Comparison of ENCODE assay signal across 15 cellular contexts in the genomic region with DNA sequence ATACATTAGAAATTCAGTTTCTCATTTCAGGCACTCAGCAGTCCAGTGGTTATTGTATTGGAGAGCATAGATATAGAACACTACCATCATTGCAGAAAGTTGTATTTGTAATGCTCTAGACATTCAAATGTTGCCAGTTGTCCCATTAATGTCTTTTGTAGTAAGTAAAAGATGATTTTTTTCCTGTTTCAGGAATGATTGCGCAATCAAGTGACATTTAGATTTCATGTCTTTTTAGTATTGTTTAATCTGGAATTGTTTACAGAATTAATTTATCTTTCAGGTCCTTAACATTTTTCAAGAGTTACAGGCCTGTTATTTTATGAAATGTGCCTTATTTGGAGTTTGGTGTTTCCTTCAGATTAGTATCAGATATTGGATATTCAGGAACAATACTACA.
A peak's percentile ranks its signal among the peaks of the same experiment; 100 is the strongest.
DNase-seq lines count a peak whose midpoint lies in the region; FAIRE-seq and TF ChIP-seq lines count a peak whose summit lies in the region.
"Had no signal": no experiment of that assay in that cellular context is flagged by ENCODE, and none has a peak within 500 bp of the region (broad histone marks: within the 10 kb centered on the region; RNA-seq: fewer than 3 reads in every experiment).

No MANE protein-coding gene starts in this region.

- H4K8ac ChIP-seq in H1 (ENCODE audit: extremely low read depth, insufficient read depth, low read length), result no peak overlapping the region

- H3K36me3 ChIP-seq in ACC112 (ENCODE audit: insufficient read depth, low read length) (no peaks in the 10 kb centered on the region), H1 (ENCODE audit: control insufficient read depth in 2 of 4, insufficient read depth in 4 of 4, low read length in 3 of 4) (no peaks in the 10 kb centered on the region)

- no peak overlapping the region for H3K14ac ChIP-seq in H1 (ENCODE audit: insufficient read length)

- TF ChIP-seq EP300 in H1 (IDR thresholded peaks at IDR 0.05; ENCODE audit: borderline replicate concordance in 1 of 2, low read depth in 2 of 2, low read length in 2 of 2), result no peak

- no peak overlapping the region for H2BK120ac ChIP-seq in H1 (replicated peaks; ENCODE audit: low read depth, low read length)

- H2BK20ac ChIP-seq in H1 (ENCODE audit: low read length), result no peak overlapping the region

- H3K23ac ChIP-seq in H1 (ENCODE audit: insufficient read length), result no peak overlapping the region

- TF ChIP-seq CTCF in H1 (IDR thresholded peaks at IDR 0.05; ENCODE audit: control extremely low read depth in 1 of 3, insufficient read depth in 1 of 3, low read depth in 1 of 3, low read length in 3 of 3) (no peak), foreskin fibroblast (IDR thresholded peaks at IDR 0.05; ENCODE audit: low read depth, low read length) (no peak)

- no peak overlapping the region for H3K4ac ChIP-seq in H1 (replicated peaks; ENCODE audit: insufficient read length, low read depth, low read length)

- H3K9me3 ChIP-seq in H1 (ENCODE audit: insufficient read depth in 2 of 2, low read depth in 1 of 2, low read length in 1 of 2), result no peaks in the 10 kb centered on the region

- H4K91ac ChIP-seq in H1 (replicated peaks; ENCODE audit: insufficient read length, low read length), result no peak overlapping the region

- H3K27me3 ChIP-seq in ACC112 (ENCODE audit: insufficient read depth, low read length), result no peaks in the 10 kb centered on the region
- H3K27me3 ChIP-seq in H1 (replicated peaks in 1 of 4; ENCODE audit: control insufficient read depth in 3 of 4, extremely low read depth in 1 of 4, insufficient read depth in 3 of 4, low read length in 3 of 4), result no peaks in the 10 kb centered on the region

- no peak overlapping the region for H3K56ac ChIP-seq in H1 (replicated peaks; ENCODE audit: insufficient read length, low read depth, low read length)

- no peaks in the 10 kb centered on the region for H3K79me1 ChIP-seq in H1 (ENCODE audit: low read depth, low read length)

- H3K23me2 ChIP-seq in H1 (ENCODE audit: low read depth, low read length), result no peaks in the 10 kb centered on the region

- POLR2A ChIA-PET in H1 (lab: Charles Lee; ENCODE audit: partially characterized antibody), result no interaction called here

- no peak overlapping the region for H3K18ac ChIP-seq in H1 (ENCODE audit: extremely low read depth, low read length)

- no peak overlapping the region for H2BK12ac ChIP-seq in H1 (ENCODE audit: low read depth, low read length)

- H2AFZ ChIP-seq in ACC112 (ENCODE audit: low read length, unreplicated experiment) (peak overlapping the region; percentile 39), H1 (ENCODE audit: low read length) (no peak overlapping the region)
- H2AFZ ChIP-seq: GM23338 had no signal

- FAIRE-seq in H1 (lab: Jason Lieb, UNC), result no peak

- H3K4me2 ChIP-seq in H1 (ENCODE audit: insufficient read depth in 1 of 2, low read depth in 2 of 2, low read length in 2 of 2), result no peak overlapping the region
- H3K4me2 ChIP-seq: GM23338 had no signal

- no peak overlapping the region for H3K9ac ChIP-seq in H1 (replicated peaks in 1 of 4; ENCODE audit: extremely low read depth in 1 of 4, low read depth in 3 of 4, low read length in 3 of 4)

- H2BK15ac ChIP-seq in H1 (ENCODE audit: low read length), result no peak overlapping the region

- H2BK5ac ChIP-seq in H1 (ENCODE audit: low read depth, low read length), result no peak overlapping the region

- no peak overlapping the region for H4K5ac ChIP-seq in H1 (ENCODE audit: insufficient read length, low read depth, low read length)

- TF ChIP-seq RAD21 in H1 (IDR thresholded peaks at IDR 0.05 in 1 of 2, conservative IDR thresholded peaks at IDR 0.05 in 1 of 2; ENCODE audit: low read depth in 2 of 2, low read length in 2 of 2), result no peak

- no peaks in the 10 kb centered on the region for H4K20me1 ChIP-seq in H1 (replicated peaks in 1 of 2; ENCODE audit: control insufficient read depth in 1 of 2, insufficient read depth in 2 of 2, low read length in 2 of 2)

- H3K4me3 ChIP-seq in ACC112 (ENCODE audit: low read depth, low read length), result no peak overlapping the region
- H3K4me3 ChIP-seq in H1 (ENCODE audit: extremely low read depth in 1 of 4, insufficient read depth in 2 of 4, low read depth in 3 of 4, low read length in 4 of 4), result no peak overlapping the region
- no peak overlapping the region for H3K4me3 ChIP-seq in foreskin fibroblast (ENCODE audit: low read depth in 1 of 2, low read length in 2 of 2)
- H3K4me3 ChIP-seq: GM23338 had no signal

- 90% methylated on average over 1 of the region's 1 CpG; no CpG with 5 or more reads in 1 of the 2 experiments for WGBS in H1 (ENCODE audit: extremely low coverage in 1 of 2, insufficient coverage in 1 of 2, insufficient read length in 1 of 2, insufficient replicate concordance in 2 of 2, low coverage in 1 of 2, low lambda C conversion rate in 2 of 2, missing lambda C conversion rate in 1 of 2), 2 experiments

- CTCF ChIA-PET in H1 (lab: Charles Lee; ENCODE audit: partially characterized antibody), result no interaction called here

- no peak overlapping the region for H2AK5ac ChIP-seq in H1 (ENCODE audit: low read depth, low read length)

- H3K4me1 ChIP-seq in ACC112 (ENCODE audit: control insufficient read depth, insufficient read depth, low read length, unreplicated experiment), result peaks cover 8% of the 10 kb centered on the region
- H3K4me1 ChIP-seq in H1 (replicated peaks in 1 of 4; ENCODE audit: control insufficient read depth in 3 of 4, insufficient read depth in 4 of 4, low read length in 3 of 4), result no peaks in the 10 kb centered on the region

- no peak overlapping the region for H3K27ac ChIP-seq in ACC112 (ENCODE audit: low read depth, low read length)
- H3K27ac ChIP-seq in H1 (ENCODE audit: low read depth, low read length), result no peak overlapping the region

- peak; percentile 5 for DNase-seq in HCEC 1CT
- DNase-seq in H1 (ENCODE audit: low read depth in 1 of 2, low spot score in 2 of 2), result no peak
- DNase-seq in foreskin fibroblast, result peak; percentile 14 to 57
- no peak for DNase-seq in inferior parietal cortex (ENCODE audit: extremely low spot score)
- no peak for DNase-seq in NCI-H1436 (lab: John Stamatoyannopoulos, UW)
- no peak for DNase-seq in HT-29 (ENCODE audit: low spot score)
- DNase-seq in UCSD-AML1 (lab: John Stamatoyannopoulos, UW; ENCODE audit: unreplicated experiment), result no peak
- DNase-seq: CD4-positive, alpha-beta memory T cell; DMS79 treated with DMSO at 0.1 percent for 48 hours; GDM1; NCI-H146; NCI-H2107; PC-3 had no signal

- no peak for TF ChIP-seq POLR2A in H1 (IDR thresholded peaks at IDR 0.05; ENCODE audit: control extremely low read depth in 1 of 2, low read depth in 2 of 2, low read length in 2 of 2)

- H3K79me2 ChIP-seq in ACC112 (ENCODE audit: control insufficient read depth, insufficient read depth, low read length, unreplicated experiment), result no peaks in the 10 kb centered on the region
- H3K79me2 ChIP-seq in H1 (ENCODE audit: control insufficient read depth in 1 of 2, insufficient read depth in 2 of 2, low read length in 2 of 2), result no peaks in the 10 kb centered on the region

TF ChIP-seq in H1, 55 proteins besides CTCF, POLR2A, EP300 and RAD21:
- no peak for TF ChIP-seq GABPA (IDR thresholded peaks at IDR 0.05; ENCODE audit: borderline replicate concordance, insufficient read depth, low read length)
- TF ChIP-seq CEBPB (IDR thresholded peaks at IDR 0.05; ENCODE audit: low read depth, low read length), result peak; percentile 100

Comparison
In these comparisons a context has a peak if more than half of its experiments do, and no peak if none do; other contexts are left out.
1. DNase-seq: peak in HCEC 1CT (single experiment) and foreskin fibroblast (2 of 2); none in H1 (0 of 2), inferior parietal cortex (single experiment), NCI-H1436 (single experiment), HT-29 (single experiment) and UCSD-AML1 (single experiment).